In the genomic region with DNA sequence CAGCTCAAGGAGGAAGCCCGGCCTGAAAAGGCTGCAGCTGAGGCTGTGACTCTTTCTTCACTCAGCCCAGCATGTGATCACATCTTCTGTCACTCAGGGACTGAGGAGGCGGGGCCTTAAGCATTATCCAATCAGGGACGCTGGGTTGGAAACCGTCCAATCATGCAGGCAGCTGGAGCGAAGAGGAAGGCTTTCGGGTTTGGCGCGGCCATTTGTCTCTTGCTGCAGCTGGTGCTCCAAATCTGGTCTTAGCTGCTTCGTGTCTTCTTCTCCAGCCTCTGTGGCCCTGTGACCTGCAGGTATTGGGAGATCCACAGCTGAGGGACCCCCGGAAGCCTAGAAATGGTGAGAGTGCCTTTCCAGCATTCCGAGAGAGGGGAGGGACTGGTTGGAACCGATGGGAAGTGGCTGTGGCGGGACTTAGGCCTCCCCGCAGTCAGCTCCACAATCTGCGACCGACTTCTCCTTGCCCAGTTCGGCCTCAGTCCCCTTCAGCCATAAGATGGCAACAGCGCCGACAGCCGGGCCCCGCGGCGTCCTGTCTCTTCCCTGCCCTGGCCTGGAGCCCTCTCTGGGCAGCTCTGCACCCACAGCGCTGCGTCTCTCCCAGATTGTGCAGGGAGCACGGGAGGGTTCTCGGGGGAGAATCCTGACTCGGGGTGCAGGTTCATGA, we compare ENCODE assay signal across 8 cellular contexts. TPM values are rescaled to one million over a fixed set of nuclear protein-coding genes. Genes with fewer than 3 reads are reported as not detected.
DNase-seq lines count a peak whose midpoint lies in the region; ATAC-seq and TF ChIP-seq lines count a peak whose summit lies in the region.

A gene (plus strand): TSS at position 210 of the 673 bp plus-strand sequence. CDS start 133 bp downstream, at position 343.

- H3K4me3 ChIP-seq in A673 (ENCODE audit: low read depth, low read length, poor library complexity, severe bottlenecking) (no peak within 1 kb of the TSS), astrocyte of the cerebellum (ENCODE audit: low read depth, low read length) (peak within 1 kb of the TSS; percentile 45), rectal smooth muscle tissue (ENCODE audit: low read length) (peak within 1 kb of the TSS; percentile 90), vagina (peak within 1 kb of the TSS; percentile 65 to 69)

- H3K36me3 ChIP-seq in A673 (ENCODE audit: insufficient read depth, low read length, poor library complexity, severe bottlenecking) (no peaks in the 10 kb centered on the region), rectal smooth muscle tissue (ENCODE audit: control insufficient read depth, insufficient read depth, low read length) (no peaks in the 10 kb centered on the region), vagina (no peaks in the 10 kb centered on the region)

- H3K27me3 ChIP-seq in A673 (replicated peaks; ENCODE audit: insufficient read depth, low read depth, low read length, poor library complexity) = no peaks in the 10 kb centered on the region
- H3K27me3 ChIP-seq in rectal smooth muscle tissue (ENCODE audit: control insufficient read depth, insufficient read depth, low read length) = no peaks in the 10 kb centered on the region
- no peaks in the 10 kb centered on the region for H3K27me3 ChIP-seq in vagina

- H3K4me1 ChIP-seq in A673 (ENCODE audit: insufficient read depth, low read length, poor library complexity, severe bottlenecking) = no peaks in the 10 kb centered on the region
- no peaks in the 10 kb centered on the region for H3K4me1 ChIP-seq in rectal smooth muscle tissue (ENCODE audit: control insufficient read depth, insufficient read depth, low read length)
- H3K4me1 ChIP-seq in vagina = peaks cover 23% of the 10 kb centered on the region

- no peak for TF ChIP-seq POLR2A in vagina (IDR thresholded peaks at IDR 0.05)

- H3K4me3 Mint-ChIP-seq in T-helper 17 cell = peak within 1 kb of the TSS; percentile 90

- H3K27me3 Mint-ChIP-seq in T-helper 17 cell = no peaks in the 10 kb centered on the region

- ATAC-seq in GM18907 (IDR thresholded peaks at IDR 0.05; ENCODE audit: unreplicated experiment) = peak; percentile 95
- peak; percentile 92 for ATAC-seq in HG03378 (IDR thresholded peaks at IDR 0.05; ENCODE audit: unreplicated experiment)
- ATAC-seq in T-helper 17 cell = peak; percentile 99

- H3K36me3 Mint-ChIP-seq in T-helper 17 cell (ENCODE audit: low read depth) = no peaks in the 10 kb centered on the region

- in situ Hi-C loops in astrocyte of the cerebellum (cut with HindIII; ENCODE audit: low sequenced_read_pairs) = no loop called here

- peak; percentile 23 for DNase-seq in A673 (ENCODE audit: low spot score)
- DNase-seq in T-helper 17 cell = peak; percentile 63 to 80 (median 75)
- peak; percentile 86 for DNase-seq in astrocyte of the cerebellum (ENCODE audit: low read depth)
- peak; percentile 89 to 94 for DNase-seq in hippocampal formation (lab: John Stamatoyannopoulos, UW)
- peak in 1 of 2 donors; percentile 98 for DNase-seq in vagina (ENCODE audit: extremely low spot score in 2 of 2)

- H3K27ac ChIP-seq in A673 (ENCODE audit: low read depth, low read length, poor library complexity, severe bottlenecking) (no peak within 1 kb of the TSS), rectal smooth muscle tissue (ENCODE audit: low read depth, low read length) (peak within 1 kb of the TSS; percentile 36), vagina (peak within 1 kb of the TSS; percentile 68)

- H3K27ac Mint-ChIP-seq in T-helper 17 cell = peak within 1 kb of the TSS; percentile 72

- POLR2A ChIA-PET in A673 (lab: Charles Lee; ENCODE audit: low non-redundant PET) = no interaction called here

- intact Hi-C loops in A673 (cut with micrococcal nuclease; ENCODE audit: unreplicated experiment) = no loop called here
- intact Hi-C loops in vagina (cut with DNase I) = no loop called here

- H3K9ac ChIP-seq in rectal smooth muscle tissue (ENCODE audit: low read length) = peak within 1 kb of the TSS; percentile 49

- no peak for TF ChIP-seq CTCF in A673 (conservative IDR thresholded peaks at IDR 0.05; ENCODE audit: low read depth, low read length)
- no peak for TF ChIP-seq CTCF in astrocyte of the cerebellum (IDR thresholded peaks at IDR 0.05; ENCODE audit: low read depth, low read length, missing control alignments)
- no peak for TF ChIP-seq CTCF in vagina (IDR thresholded peaks at IDR 0.05)

- H3K4me1 Mint-ChIP-seq in T-helper 17 cell = peaks cover 16% of the 10 kb centered on the region

- BruUV-seq in A673 (replicated peaks; lab: Mats Ljungman, UMichigan) = no TSS peak

- H3K9me3 ChIP-seq in A673 (ENCODE audit: low read depth, low read length, poor library complexity, severe bottlenecking) (peaks cover 7% of the 10 kb centered on the region), T-helper 17 cell (ENCODE audit: control insufficient read depth, low read length, poor library complexity, severe bottlenecking) (no peaks in the 10 kb centered on the region), vagina (no peaks in the 10 kb centered on the region)

- CTCF ChIA-PET in A673 (lab: Charles Lee) = no interaction called here

RNA-seq across cellular contexts. Expression of the gene that starts here (rescaled TPM):
- total RNA-seq in A673 (2021) (0.26 and 0.41 TPM in 2 replicates), T-helper 17 cell (1 to 10 TPM; 2.4 to 4.0 TPM), vagina (5.4 TPM)

Comparison
In these comparisons a context has a peak if more than half of its experiments do, and no peak if none do; other contexts are left out.
1. Peak in DNase-seq in A673; RNA of the gene not detected or under 1 TPM.